27 cellular contexts compared by ENCODE assay signal in genomic region chr19:16846901-16847300, GRCh38. TPM values are rescaled to one million over a fixed set of nuclear protein-coding genes. Genes with fewer than 3 reads are reported as not detected.
"Had no signal": no experiment of that assay in that cellular context is flagged by ENCODE, and none has a peak within 500 bp of the region (broad histone marks: within the 10 kb centered on the region; RNA-seq: fewer than 3 reads in every experiment).

No MANE protein-coding gene starts in this region.

- H3K27me3 ChIP-seq: left lung, neural progenitor cell, ovary, right atrium auricular region, sigmoid colon, spleen, suprapubic skin, tibial artery, uterus had no signal

- H3K9me3 ChIP-seq: left lung, ovary, right atrium auricular region, sigmoid colon, spleen, suprapubic skin, thoracic aorta, tibial artery, uterus had no signal

- H3K27ac ChIP-seq: left lung, neural progenitor cell, ovary, right atrium auricular region, sigmoid colon, suprapubic skin, thoracic aorta, tibial artery, uterus had no signal

- H3K4me1 Mint-ChIP-seq: mesothelial cell of epicardium, natural killer cell, neural progenitor cell had no signal

- H3K27ac Mint-ChIP-seq: mesothelial cell of epicardium; natural killer cell; neural progenitor cell; progenitor cell of endocrine pancreas; stimulated activated naive CD8-positive, alpha-beta T cell treated with anti-CD3 and anti-CD28 coated beads, Interleukin-15, Interleukin-2, amounts not matched to agents 100 ng/mL and 50 ng/mL, for 24 hours; type B pancreatic cell had no signal

- DNase-seq: hippocampal formation; kidney; left colon; mesendoderm; naive B cell; natural killer cell; nephron progenitor cell; ovary; sigmoid colon; small intestine; spleen; stimulated activated CD4-positive, alpha-beta T cell treated with anti-CD3 and anti-CD28 coated beads, Interleukin-4, amount 100 ng/mL, for 24 hours; stimulated activated naive CD4-positive, alpha-beta T cell; tibial artery; uterus had no signal

- H3K4me3 ChIP-seq: left lung, lung, neural progenitor cell, ovary, right atrium auricular region, sigmoid colon, spleen, suprapubic skin, thoracic aorta, tibial artery, uterus had no signal

- H3K9me3 Mint-ChIP-seq: mesothelial cell of epicardium; naive B cell; natural killer cell; nephron progenitor cell; neural progenitor cell; stimulated activated effector memory CD8-positive, alpha-beta T cell treated with anti-CD3 and anti-CD28 coated beads, Interleukin-12 subunit alpha, Interleukin-12 subunit beta, amount 100 ng/mL, for 72 hours; stimulated activated naive CD8-positive, alpha-beta T cell treated with anti-CD3 and anti-CD28 coated beads, Interleukin-15, Interleukin-2, amounts not matched to agents 100 ng/mL and 50 ng/mL, for 24 hours; type B pancreatic cell had no signal

- H3K36me3 ChIP-seq: ovary, uterus had no signal

- ATAC-seq: left colon; natural killer cell; stimulated activated effector memory CD8-positive, alpha-beta T cell treated with anti-CD3 and anti-CD28 coated beads, Interleukin-12 subunit alpha, Interleukin-12 subunit beta, amount 100 ng/mL, for 72 hours had no signal

- H3K27me3 Mint-ChIP-seq: naive B cell; progenitor cell of endocrine pancreas; stimulated activated naive CD8-positive, alpha-beta T cell treated with anti-CD3 and anti-CD28 coated beads, Interleukin-15, Interleukin-2, amounts not matched to agents 100 ng/mL and 50 ng/mL, for 24 hours; type B pancreatic cell had no signal

- H3K4me1 ChIP-seq: left lung, neural progenitor cell, right atrium auricular region, sigmoid colon, suprapubic skin, tibial artery, uterus had no signal

- H3K4me3 Mint-ChIP-seq: mesothelial cell of epicardium; naive B cell; natural killer cell; nephron progenitor cell; neural progenitor cell; stimulated activated effector memory CD8-positive, alpha-beta T cell treated with anti-CD3 and anti-CD28 coated beads, Interleukin-12 subunit alpha, Interleukin-12 subunit beta, amount 100 ng/mL, for 72 hours; stimulated activated naive CD8-positive, alpha-beta T cell treated with anti-CD3 and anti-CD28 coated beads, Interleukin-15, Interleukin-2, amounts not matched to agents 100 ng/mL and 50 ng/mL, for 24 hours; type B pancreatic cell had no signal

- H3K36me3 Mint-ChIP-seq: natural killer cell had no signal

RNA-seq across cellular contexts. Expression of gene F2RL3, which starts 41.9 kb away (rescaled TPM):
- total RNA-seq: mesothelial cell of epicardium, progenitor cell of endocrine pancreas, renal cortical epithelial cell had no signal
